8 cellular contexts compared by ENCODE assay signal in genomic region chr13:42040730-42041016, GRCh38. TPM values are rescaled to one million over a fixed set of nuclear protein-coding genes. Genes with fewer than 3 reads are reported as not detected.
DNase-seq lines count a peak whose midpoint lies in the region; ATAC-seq and TF ChIP-seq lines count a peak whose summit lies in the region.

No MANE protein-coding gene starts in this region.

- TF ChIP-seq CTCF in gastroesophageal sphincter (IDR thresholded peaks at IDR 0.05): no peak

- TF ChIP-seq POLR2A in gastroesophageal sphincter (IDR thresholded peaks at IDR 0.05): no peak

- H3K9me3 Mint-ChIP-seq in immature natural killer cell: peaks cover 0 to 3% (median 1%) of the 10 kb centered on the region in 6 donors

- H3K27me3 ChIP-seq in SJCRH30: no peaks in the 10 kb centered on the region
- no peaks in the 10 kb centered on the region for H3K27me3 ChIP-seq in gastroesophageal sphincter

- H3K9me3 ChIP-seq in SJCRH30 (replicated peaks): no peaks in the 10 kb centered on the region
- H3K9me3 ChIP-seq in gastroesophageal sphincter: no peaks in the 10 kb centered on the region

- ATAC-seq in GM21723 (IDR thresholded peaks at IDR 0.05; ENCODE audit: unreplicated experiment) (peak; percentile 23), gastroesophageal sphincter (no peak), GM18870 (IDR thresholded peaks at IDR 0.05; ENCODE audit: unreplicated experiment) (no peak)
- no peak for ATAC-seq in stimulated activated naive CD8-positive, alpha-beta T cell treated with anti-CD3 and anti-CD28 coated beads, Interleukin-15, Interleukin-2, amounts not matched to agents 100 U/mL and 50 U/mL, for 24 hours

- no peak overlapping the region for H3K27ac Mint-ChIP-seq in immature natural killer cell

- H3K36me3 Mint-ChIP-seq in immature natural killer cell: peaks cover 0 to under 1% (median under 1%) of the 10 kb centered on the region in 3 donors

- H3K36me3 ChIP-seq in SJCRH30 (no peaks in the 10 kb centered on the region), gastroesophageal sphincter (no peaks in the 10 kb centered on the region)

- H3K4me3 ChIP-seq in SJCRH30: peak overlapping the region; percentile 99
- H3K4me3 ChIP-seq in gastroesophageal sphincter: peak overlapping the region; percentile 81 to 88

- DNase-seq in SJCRH30: no peak
- DNase-seq in stimulated activated naive CD8-positive, alpha-beta T cell treated with anti-CD3 and anti-CD28 coated beads, Interleukin-15, Interleukin-2, amounts not matched to agents 100 U/mL and 50 U/mL, for 24 hours: peak; percentile 42
- no peak for DNase-seq in GOT3 (lab: John Stamatoyannopoulos, UW)
- no peak for DNase-seq in immature natural killer cell
- DNase-seq in amniotic stem cell (lab: John Stamatoyannopoulos, UW): no peak

- H3K27me3 Mint-ChIP-seq in immature natural killer cell (ENCODE audit: low read depth in 3 of 3): peaks cover 3 to 16% (median 13%) of the 10 kb centered on the region in 3 donors

- H3K27ac ChIP-seq in SJCRH30 (peak overlapping the region; percentile 29; the same call in 1 of the 2 replicates), gastroesophageal sphincter (peak overlapping the region; percentile 93 to 99 (median 98))

- H3K4me3 Mint-ChIP-seq in immature natural killer cell: no peak overlapping the region

- H3K4me1 Mint-ChIP-seq in immature natural killer cell: peaks cover 13 to 17% of the 10 kb centered on the region in 2 donors

- no peaks in the 10 kb centered on the region for H3K4me1 ChIP-seq in SJCRH30
- H3K4me1 ChIP-seq in gastroesophageal sphincter: peaks cover 0 to 31% (median 0%) of the 10 kb centered on the region in 3 donors

- 0% methylated on average over 4 of the region's 49 CpGs; no CpG with 5 or more reads in 1 of the 2 donors for WGBS in gastroesophageal sphincter (ENCODE audit: low coverage in 1 of 2), 2 donors

- no peak for TF ChIP-seq EP300 in gastroesophageal sphincter (IDR thresholded peaks at IDR 0.05)

RNA-seq across cellular contexts. Expression of gene DGKH, which starts 7.8 kb away (rescaled TPM):
- 5.9 and 8.6 TPM in 2 replicates for total RNA-seq in SJCRH30 (2014; rRNA removed; shearing (Covaris generic))
- 10 to 100 TPM; 18.6 to 32.5 (median 19.6) TPM for total RNA-seq in gastroesophageal sphincter
- polyA plus RNA-seq in immature natural killer cell: 1 to 10 TPM in 1 of 3 donors, under 1 TPM in 1, not detected in 1; 0.03 to 1.1 TPM
